20 cellular contexts compared by ENCODE assay signal in the genomic region with DNA sequence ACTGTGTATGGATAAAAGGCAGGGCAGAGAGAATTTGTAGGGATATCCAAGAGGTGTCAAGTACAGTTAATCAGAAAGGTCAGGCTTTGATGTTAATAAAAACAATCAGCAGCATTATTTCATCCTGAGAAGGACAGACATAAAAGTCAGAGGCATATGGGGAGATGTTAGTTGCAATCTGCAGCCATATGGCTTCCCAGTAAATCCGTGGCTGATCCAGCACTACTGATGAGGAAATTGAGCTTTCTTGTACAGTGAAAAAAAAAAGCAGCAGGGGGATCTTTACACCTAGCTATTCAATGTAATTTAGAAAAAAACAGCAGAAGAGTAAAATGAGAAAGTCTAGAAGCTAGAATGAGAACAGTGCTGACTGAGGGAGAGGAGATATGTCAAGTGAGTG.
"Had no signal": no experiment of that assay in that cellular context is flagged by ENCODE, and none has a peak within 500 bp of the region (broad histone marks: within the 10 kb centered on the region; RNA-seq: fewer than 3 reads in every experiment).

No MANE protein-coding gene starts in this region.

- H3K4me3 Mint-ChIP-seq: effector memory CD8-positive, alpha-beta T cell; endodermal cell; mesothelial cell of epicardium; naive B cell had no signal

- H3K4me1 Mint-ChIP-seq: mesothelial cell of epicardium had no signal

- H3K27ac Mint-ChIP-seq: effector memory CD8-positive, alpha-beta T cell; endodermal cell; mesothelial cell of epicardium had no signal

- DNase-seq: dermis blood vessel endothelial cell; dorsolateral prefrontal cortex; effector CD4-positive, alpha-beta T cell; effector memory CD8-positive, alpha-beta T cell; endodermal cell; erythroblast; esophagus squamous epithelium; foreskin fibroblast; foreskin melanocyte; gastrocnemius medialis; glutamatergic neuron; head of caudate nucleus; heart right ventricle; left cardiac atrium; left ventricle myocardium superior; lower lobe of right lung; mesenchymal stem cell; mucosa of descending colon; naive B cell had no signal

- H3K36me3 Mint-ChIP-seq: mesothelial cell of epicardium, naive B cell had no signal
